8 cellular contexts compared by ENCODE assay signal in genomic region chr16:29811896-29812665, GRCh38. TPM values are rescaled to one million over a fixed set of nuclear protein-coding genes. Genes with fewer than 3 reads are reported as not detected.
DNase-seq lines count a peak whose midpoint lies in the region; ATAC-seq and TF ChIP-seq lines count a peak whose summit lies in the region.

Gene PRRT2 (plus strand): TSS chr16:29812193. CDS start chr16:29813055, 862 bp downstream.

- ATAC-seq in upper lobe of left lung (ENCODE audit: low FRiP score in 2 of 2), result no peak
- no peak for ATAC-seq in GM21515 (IDR thresholded peaks at IDR 0.05; ENCODE audit: unreplicated experiment)

- WGBS in upper lobe of left lung, 2 donors, result 7 to 14% methylated on average over 12 to 26 of the region's 69 CpGs

- TF ChIP-seq EP300 in upper lobe of left lung (IDR thresholded peaks at IDR 0.05), result no peak

- H3K27ac ChIP-seq in muscle layer of duodenum (ENCODE audit: low read length) (peak within 1 kb of the TSS; percentile 67), upper lobe of left lung (peak within 1 kb of the TSS; percentile 79 to 94 (median 88))

- H3K27me3 ChIP-seq in muscle layer of duodenum (ENCODE audit: low read depth, low read length) (no peaks in the 10 kb centered on the region), upper lobe of left lung (peaks cover 0 to 5% (median 0%) of the 10 kb centered on the region in 4 donors)

- TF ChIP-seq CTCF in epithelial cell of proximal tubule (conservative IDR thresholded peaks at IDR 0.05; ENCODE audit: low read depth, low read length) (no peak), upper lobe of left lung (IDR thresholded peaks at IDR 0.05) (no peak)

- TF ChIP-seq POLR2A in upper lobe of left lung (IDR thresholded peaks at IDR 0.05), result no peak

- peak within 1 kb of the TSS; percentile 61 for H3K4me3 ChIP-seq in epithelial cell of proximal tubule (ENCODE audit: low read depth, low read length)
- H3K4me3 ChIP-seq in muscle layer of duodenum (ENCODE audit: low read depth in 1 of 2, low read length in 2 of 2), result peak within 1 kb of the TSS; percentile 69 to 77
- H3K4me3 ChIP-seq in upper lobe of left lung, result peak within 1 kb of the TSS; percentile 31 to 61 (median 54)

- DNase-seq in EL (peak; percentile 55), NCI-H1930 (lab: John Stamatoyannopoulos, UW) (peak; percentile 80 to 83), epithelial cell of proximal tubule (ENCODE audit: low read depth) (no peak), upper lobe of left lung (peak; percentile 42 to 91), NCI-H128 (lab: John Stamatoyannopoulos, UW; ENCODE audit: unreplicated experiment) (no peak)
- peak; percentile 79 for DNase-seq in activated CD8-positive, alpha-beta memory T cell treated with anti-CD3 and anti-CD28 coated beads, Interleukin-2, amount 50 U/mL, for 48 hours

- H3K36me3 ChIP-seq in muscle layer of duodenum (ENCODE audit: control insufficient read depth in 1 of 2, insufficient read depth in 2 of 2, low read length in 2 of 2) (peaks cover 6 to 13% of the 10 kb centered on the region in 2 donors), upper lobe of left lung (peaks cover 2 to 21% (median 17%) of the 10 kb centered on the region in 4 donors)

- H3K4me1 ChIP-seq in muscle layer of duodenum (ENCODE audit: control insufficient read depth in 1 of 2, insufficient read depth in 2 of 2, low read length in 2 of 2) (peaks cover 25 to 82% of the 10 kb centered on the region in 2 donors), upper lobe of left lung (peaks cover 55 to 82% (median 69%) of the 10 kb centered on the region in 4 donors)

- H3K9me3 ChIP-seq in muscle layer of duodenum (ENCODE audit: control insufficient read depth in 1 of 2, low read length in 2 of 2) (no peaks in the 10 kb centered on the region), upper lobe of left lung (no peaks in the 10 kb centered on the region)

RNA-seq across cellular contexts. Expression of gene PRRT2, which starts in this region (rescaled TPM):
- total RNA-seq in epithelial cell of proximal tubule, result 0.35 TPM in 1 of 2 replicates, not detected in the other
- total RNA-seq in upper lobe of left lung, result 10 to 100 TPM in 2 of 6 donors, 1 to 10 TPM in 4; 1.4 to 13.6 (median 2.5) TPM

Comparison
In these comparisons a context has a peak if more than half of its experiments do, and no peak if none do; other contexts are left out.
1. DNase-seq: peak in EL (single experiment), NCI-H1930 (2 of 2), activated CD8-positive, alpha-beta memory T cell treated with anti-CD3 and anti-CD28 coated beads, Interleukin-2, amount 50 U/mL, for 48 hours (single experiment) and upper lobe of left lung (2 of 2); none in epithelial cell of proximal tubule (single experiment) and NCI-H128 (single experiment).
2. Peak in every context shown above with its lines, with median percentiles within 50 percentile points of each other: H3K4me3 ChIP-seq.